In the genomic region with DNA sequence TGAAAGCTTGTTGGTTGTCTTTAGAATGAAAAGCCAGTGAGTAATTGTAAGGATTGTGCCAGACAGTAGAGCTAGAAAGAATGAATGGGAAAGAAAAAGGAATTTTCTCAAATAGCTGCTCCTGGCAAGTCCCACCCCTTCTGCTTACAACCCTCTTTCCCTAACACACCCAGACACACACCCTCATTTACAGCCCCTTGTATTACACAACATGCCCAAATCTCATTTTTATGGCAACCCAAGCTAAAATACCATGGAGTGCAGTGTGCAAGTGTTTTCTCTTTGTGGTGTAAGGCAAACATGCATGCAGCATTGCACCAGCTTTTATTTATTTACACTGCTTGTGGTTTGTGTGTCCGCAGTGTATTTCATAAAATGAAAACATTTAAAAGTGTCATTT, we compare ENCODE assay signal across 8 cellular contexts. TPM values are rescaled to one million over a fixed set of nuclear protein-coding genes. Genes with fewer than 3 reads are reported as not detected.
DNase-seq lines count a peak whose midpoint lies in the region; ATAC-seq and TF ChIP-seq lines count a peak whose summit lies in the region.

No MANE protein-coding gene starts in this region.

- 100% methylated on average over 1 of the region's 1 CpG for WGBS in mammary epithelial cell (ENCODE audit: low coverage, missing lambda C conversion rate)

- H3K4me1 Mint-ChIP-seq in MCF 10A (ENCODE audit: insufficient read depth, unreplicated experiment), result peaks cover 6% of the 10 kb centered on the region
- H3K4me1 Mint-ChIP-seq in T-cell, result peaks cover 10 to 16% (median 14%) of the 10 kb centered on the region in 3 donors

- in situ Hi-C loops in mammary epithelial cell (cut with MboI; ENCODE audit: low sequenced_read_pairs in 2 of 2), result no loop called here

- H3K36me3 ChIP-seq in mammary epithelial cell (ENCODE audit: insufficient read depth, low read length) (no peaks in the 10 kb centered on the region), iPS-18a (ENCODE audit: control insufficient read depth, low read depth, low read length) (no peaks in the 10 kb centered on the region), upper lobe of right lung (no peaks in the 10 kb centered on the region)

- H3K27me3 Mint-ChIP-seq in MCF 10A (ENCODE audit: insufficient read depth, unreplicated experiment), result peaks cover 63% of the 10 kb centered on the region
- H3K27me3 Mint-ChIP-seq in T-cell, result peaks cover 35 to 40% of the 10 kb centered on the region in 2 donors

- peaks cover 13% of the 10 kb centered on the region for H3K4me1 ChIP-seq in mammary epithelial cell (ENCODE audit: insufficient read depth, low read length)
- H3K4me1 ChIP-seq in iPS-18a (ENCODE audit: control insufficient read depth, low read depth, low read length), result peaks cover 26% of the 10 kb centered on the region
- H3K4me1 ChIP-seq in upper lobe of right lung, result peaks cover 14% of the 10 kb centered on the region

- H3K4me3 Mint-ChIP-seq in MCF 10A (ENCODE audit: unreplicated experiment), result no peak overlapping the region
- peak overlapping the region; percentile 59 to 86 (median 79) for H3K4me3 Mint-ChIP-seq in T-cell

- H3K36me3 Mint-ChIP-seq in MCF 10A (ENCODE audit: insufficient read depth, unreplicated experiment) (no peaks in the 10 kb centered on the region), T-cell (no peaks in the 10 kb centered on the region)

- H3K9ac ChIP-seq in mammary epithelial cell (ENCODE audit: insufficient read depth, low read length) (no peak overlapping the region), iPS-18a (ENCODE audit: low read length) (peak overlapping the region; percentile 8)

- no peak overlapping the region for H2AFZ ChIP-seq in mammary epithelial cell (ENCODE audit: low read depth, low read length)

- no peaks in the 10 kb centered on the region for H4K20me1 ChIP-seq in mammary epithelial cell (ENCODE audit: insufficient read depth, low read length)

- intact Hi-C loops in MCF 10A (cut with micrococcal nuclease), result no loop called here
- intact Hi-C loops in mammary epithelial cell (cut with micrococcal nuclease), result no loop called here
- intact Hi-C loops in upper lobe of right lung (cut with DNase I), result no loop called here

- H3K4me2 ChIP-seq in mammary epithelial cell (ENCODE audit: insufficient read depth, low read depth, low read length), result no peak overlapping the region

- H3K27ac ChIP-seq in mammary epithelial cell (ENCODE audit: insufficient read depth, low read depth, low read length) (no peak overlapping the region), iPS-18a (ENCODE audit: low read length) (no peak overlapping the region), upper lobe of right lung (no peak overlapping the region)

- H3K9me3 Mint-ChIP-seq in MCF 10A (ENCODE audit: unreplicated experiment) (no peaks in the 10 kb centered on the region), T-cell (no peaks in the 10 kb centered on the region)

- POLR2A ChIA-PET in MCF 10A (lab: Yijun Ruan, JAX) (interaction anchor here (0.6 to 1.0 kb wide), 3 partner anchors 17 to 1259 kb away, joined by 3 to 5 read pairs (median 3); no protein-coding TSS in a partner anchor), T-cell (lab: Charles Lee) (interaction anchor here in 1 of 2 donors (0.8 to 1.3 kb wide), 2 partner anchors 81 to 812 kb away, joined by 3 to 4 read pairs; no protein-coding TSS in a partner anchor)

- no peaks in the 10 kb centered on the region for H3K79me2 ChIP-seq in mammary epithelial cell (ENCODE audit: insufficient read depth, low read length)

- BruUV-seq in MCF 10A (replicated peaks; lab: Mats Ljungman, UMichigan) (no TSS peak), mammary epithelial cell (replicated peaks; lab: Mats Ljungman, UMichigan) (no TSS peak)

- TF ChIP-seq CTCF in MCF 10A (IDR thresholded peaks at IDR 0.05; ENCODE audit: unreplicated experiment) (no peak), mammary epithelial cell (conservative IDR thresholded peaks at IDR 0.05 in 1 of 2, IDR thresholded peaks at IDR 0.05 in 1 of 2; ENCODE audit: extremely low read depth in 1 of 2, insufficient read depth in 1 of 2, low read depth in 1 of 2, low read length in 2 of 2) (no peak), upper lobe of right lung (IDR thresholded peaks at IDR 0.05) (no peak)

- CTCF ChIA-PET in MCF 10A (lab: Yijun Ruan, JAX), result no interaction called here
- CTCF ChIA-PET in mammary epithelial cell (lab: Charles Lee; ENCODE audit: low non-redundant PET), result no interaction called here
- CTCF ChIA-PET in T-cell (lab: Charles Lee), result interaction anchor here (0.5 to 1.0 kb wide), 2 partner anchors 106 to 126 kb away, joined by 3 to 4 read pairs; no protein-coding TSS in a partner anchor

- dilution Hi-C loops in mammary epithelial cell (cut with HindIII; ENCODE audit: low sequenced_read_pairs), result no loop called here

- no peak overlapping the region for H3K4me3 ChIP-seq in mammary epithelial cell (replicated peaks in 1 of 3; ENCODE audit: insufficient read depth in 1 of 3, low read depth in 2 of 3, low read length in 3 of 3)
- peak overlapping the region; percentile 73 for H3K4me3 ChIP-seq in iPS-18a (ENCODE audit: low read length)
- peak overlapping the region; percentile 67 for H3K4me3 ChIP-seq in upper lobe of right lung

- H3K27ac Mint-ChIP-seq in MCF 10A (ENCODE audit: low read depth, unreplicated experiment) (no peak overlapping the region), T-cell (no peak overlapping the region)

- H3K27me3 ChIP-seq in mammary epithelial cell (ENCODE audit: insufficient read depth, low read length), result peaks cover 12% of the 10 kb centered on the region
- H3K27me3 ChIP-seq in iPS-18a (ENCODE audit: control insufficient read depth, insufficient read depth, low read length), result peaks cover 13% of the 10 kb centered on the region
- H3K27me3 ChIP-seq in upper lobe of right lung, result peaks cover 28% of the 10 kb centered on the region

- H3K9me3 ChIP-seq in mammary epithelial cell (replicated peaks; ENCODE audit: insufficient read depth, low read length) (no peaks in the 10 kb centered on the region), iPS-18a (ENCODE audit: control insufficient read depth, low read depth, low read length) (no peaks in the 10 kb centered on the region), upper lobe of right lung (no peaks in the 10 kb centered on the region)

- DNase-seq in MCF 10A (ENCODE audit: unreplicated experiment), result peak; percentile 82
- no peak for DNase-seq in mammary epithelial cell
- DNase-seq in T-cell, result no peak
- DNase-seq in upper lobe of right lung, result no peak
- no peak for DNase-seq in kidney tubule cell (ENCODE audit: low spot score)
- no peak for DNase-seq in NCI-H1048 (lab: John Stamatoyannopoulos, UW)

- no peak for ATAC-seq in T-cell (replicated peaks in 1 of 4)
- ATAC-seq in upper lobe of right lung, result no peak
- ATAC-seq in GM21447 (IDR thresholded peaks at IDR 0.05; ENCODE audit: unreplicated experiment), result no peak

RNA-seq across cellular contexts. Expression of a gene that starts 1.5 kb away (rescaled TPM):
- 0.15 TPM in 1 of 2 replicates, not detected in the other for total RNA-seq in MCF 10A (2022)
- under 1 TPM in 1 of 2 donors, not detected in 1; 0.17 TPM for total RNA-seq in mammary epithelial cell
- not detected for polyA plus RNA-seq in mammary epithelial cell
- polyA minus RNA-seq in mammary epithelial cell, result not detected
- total RNA-seq in T-cell, result 1 to 10 TPM in 3 of 5 donors, under 1 TPM in 2; 0.58 to 2.2 (median 1.0) TPM
- total RNA-seq in upper lobe of right lung, result 7.9 TPM

Comparison
In these comparisons a context has a peak if more than half of its experiments do, and no peak if none do; other contexts are left out.
1. H3K4me3 ChIP-seq: peak in iPS-18a (single experiment) and upper lobe of right lung (single experiment); none in mammary epithelial cell (0 of 3).
2. CTCF ChIA-PET loops: an anchor here in T-cell (0.5 to 1.0 kb wide); none called in MCF 10A and mammary epithelial cell.